15 cellular contexts compared by ENCODE assay signal in the genomic region with DNA sequence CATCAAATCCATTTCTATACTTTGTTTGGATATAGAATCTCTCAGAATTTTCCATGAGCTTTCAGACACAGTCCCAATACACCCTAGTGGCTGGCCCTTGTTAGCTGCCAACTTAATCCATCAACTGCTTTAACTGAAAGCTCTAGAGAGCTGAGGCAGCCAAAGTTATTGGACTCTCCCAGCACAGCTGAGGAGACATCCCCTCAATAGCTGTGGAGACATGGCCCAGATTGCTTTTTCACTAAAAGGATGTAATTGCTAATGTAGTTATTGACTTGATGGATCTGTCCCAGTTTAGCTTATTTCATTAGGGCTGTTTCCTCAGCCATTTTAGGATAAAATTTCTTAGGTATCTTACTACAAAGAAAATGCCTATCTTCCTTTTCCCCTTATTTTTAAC.
DNase-seq lines count a peak whose midpoint lies in the region; ATAC-seq, FAIRE-seq and TF ChIP-seq lines count a peak whose summit lies in the region.
"Had no signal": no experiment of that assay in that cellular context is flagged by ENCODE, and none has a peak within 500 bp of the region (broad histone marks: within the 10 kb centered on the region; RNA-seq: fewer than 3 reads in every experiment).

No MANE protein-coding gene starts in this region.

- H3K4me1 ChIP-seq in BE2C (no peaks in the 10 kb centered on the region), Peyer's patch (no peaks in the 10 kb centered on the region)
- H3K4me1 ChIP-seq: Caco-2 had no signal

- H3K27me3 Mint-ChIP-seq in stimulated activated memory B cell treated with anti-CD40 and anti-IgM and Interleukin-4, amounts not matched to agents 10 μg/mL and 1 μg/mL and 100 μg/mL, for 72 hours, result peaks cover 9% of the 10 kb centered on the region
- H3K27me3 Mint-ChIP-seq: CD4-positive, alpha-beta T cell had no signal

- no peak overlapping the region for H3K4me3 ChIP-seq in BE2C (ENCODE audit: low read depth, low read length)
- no peak overlapping the region for H3K4me3 ChIP-seq in Peyer's patch

- no peak overlapping the region for H3K27ac ChIP-seq in Peyer's patch
- H3K27ac ChIP-seq: C4-2B had no signal

- peak; percentile 33 for DNase-seq in BE2C
- no peak for DNase-seq in H54 (ENCODE audit: insufficient read length, low spot score)
- DNase-seq in cerebellar cortex (ENCODE audit: low spot score), result peak; percentile 49
- DNase-seq in Peyer's patch, result no peak
- DNase-seq: Caco-2; CD4-positive, alpha-beta T cell; GDM1; HCEC 1CT had no signal

- FAIRE-seq in H54 (lab: Jason Lieb, UNC), result peak; percentile 41
- FAIRE-seq: D721Med, GM12892, GM18507, H1 had no signal

- no peaks in the 10 kb centered on the region for H3K9me3 Mint-ChIP-seq in stimulated activated memory B cell treated with anti-CD40 and anti-IgM and Interleukin-4, amounts not matched to agents 10 μg/mL and 1 μg/mL and 100 μg/mL, for 72 hours
- H3K9me3 Mint-ChIP-seq: CD4-positive, alpha-beta T cell had no signal

- TF ChIP-seq CTCF in BE2C (IDR thresholded peaks at IDR 0.05; ENCODE audit: low read depth, low read length), result peak; percentile 26; the same call in 1 of the 2 replicates
- TF ChIP-seq CTCF in Peyer's patch (IDR thresholded peaks at IDR 0.05), result no peak

- H3K4me3 Mint-ChIP-seq in stimulated activated memory B cell treated with anti-CD40 and anti-IgM and Interleukin-4, amounts not matched to agents 10 μg/mL and 1 μg/mL and 100 μg/mL, for 72 hours, result no peak overlapping the region
- H3K4me3 Mint-ChIP-seq: CD4-positive, alpha-beta T cell had no signal

- TF ChIP-seq POLR2A in H54 (IDR thresholded peaks at IDR 0.05; ENCODE audit: low read depth, low read length) (no peak), Peyer's patch (IDR thresholded peaks at IDR 0.05) (no peak)

- no peaks in the 10 kb centered on the region for H3K9me3 ChIP-seq in BE2C
- no peaks in the 10 kb centered on the region for H3K9me3 ChIP-seq in Peyer's patch
- H3K9me3 ChIP-seq: Caco-2 had no signal

- H3K4me1 Mint-ChIP-seq in stimulated activated memory B cell treated with anti-CD40 and anti-IgM and Interleukin-4, amounts not matched to agents 10 μg/mL and 1 μg/mL and 100 μg/mL, for 72 hours, result no peaks in the 10 kb centered on the region

- H3K27me3 ChIP-seq in BE2C (no peaks in the 10 kb centered on the region), Peyer's patch (no peaks in the 10 kb centered on the region)

- H3K27ac Mint-ChIP-seq in stimulated activated memory B cell treated with anti-CD40 and anti-IgM and Interleukin-4, amounts not matched to agents 10 μg/mL and 1 μg/mL and 100 μg/mL, for 72 hours, result no peak overlapping the region
- H3K27ac Mint-ChIP-seq: CD4-positive, alpha-beta T cell had no signal

- peak; percentile 27 for ATAC-seq in stimulated activated memory B cell treated with anti-CD40 and anti-IgM and Interleukin-4, amounts not matched to agents 10 μg/mL and 1 μg/mL and 100 μg/mL, for 72 hours
- no peak for ATAC-seq in GM19351 (IDR thresholded peaks at IDR 0.05; ENCODE audit: unreplicated experiment)

- H3K36me3 Mint-ChIP-seq in stimulated activated memory B cell treated with anti-CD40 and anti-IgM and Interleukin-4, amounts not matched to agents 10 μg/mL and 1 μg/mL and 100 μg/mL, for 72 hours, result no peaks in the 10 kb centered on the region

- no peaks in the 10 kb centered on the region for H3K36me3 ChIP-seq in BE2C
- H3K36me3 ChIP-seq in Peyer's patch, result no peaks in the 10 kb centered on the region

Comparison
In these comparisons a context has a peak if more than half of its experiments do, and no peak if none do; other contexts are left out.
1. DNase-seq: peak in BE2C (single experiment) and cerebellar cortex (single experiment); none in H54 (single experiment) and Peyer's patch (0 of 3).